ENCODE assay signal across 9 cellular contexts in genomic region chr1:23720256-23720995, GRCh38. TPM values are rescaled to one million over a fixed set of nuclear protein-coding genes. Genes with fewer than 3 reads are reported as not detected.
DNase-seq lines count a peak whose midpoint lies in the region; ATAC-seq and TF ChIP-seq lines count a peak whose summit lies in the region.
"Had no signal": no experiment of that assay in that cellular context is flagged by ENCODE, and none has a peak within 500 bp of the region (broad histone marks: within the 10 kb centered on the region; RNA-seq: fewer than 3 reads in every experiment).

No MANE protein-coding gene starts in this region.

- H3K4me1 ChIP-seq in CD4-positive, CD25-positive, alpha-beta regulatory T cell (ENCODE audit: control insufficient read depth, insufficient read depth, low read length, poor library complexity, severe bottlenecking) = peaks cover 3% of the 10 kb centered on the region

- peak in 1 of 3 donors; percentile 32 for DNase-seq in CD4-positive, CD25-positive, alpha-beta regulatory T cell
- DNase-seq in activated CD4-positive, alpha-beta memory T cell treated with anti-CD3 and anti-CD28 coated beads for 36 hours = peak; percentile 62
- no peak for DNase-seq in NCI-H2196 (lab: John Stamatoyannopoulos, UW; ENCODE audit: unreplicated experiment)
- DNase-seq in nucleus accumbens (lab: John Stamatoyannopoulos, UW) = no peak
- no peak for DNase-seq in osteocyte (ENCODE audit: extremely low spot score, unreplicated experiment)
- no peak for DNase-seq in COR-L47 (lab: John Stamatoyannopoulos, UW)
- DNase-seq: glutamatergic neuron had no signal

- no peaks in the 10 kb centered on the region for H3K27me3 ChIP-seq in CD4-positive, CD25-positive, alpha-beta regulatory T cell (ENCODE audit: control insufficient read depth, insufficient read depth, low read length)

- peaks cover 0 to 14% (median 6%) of the 10 kb centered on the region in 4 donors for H3K4me1 Mint-ChIP-seq in CD4-positive, CD25-positive, alpha-beta regulatory T cell
- peaks cover 24% of the 10 kb centered on the region for H3K4me1 Mint-ChIP-seq in activated CD4-positive, alpha-beta memory T cell treated with anti-CD3 and anti-CD28 coated beads for 36 hours (ENCODE audit: low read depth)
- H3K4me1 Mint-ChIP-seq in osteocyte (ENCODE audit: unreplicated experiment) = peaks cover 3% of the 10 kb centered on the region

- H3K4me3 ChIP-seq in CD4-positive, CD25-positive, alpha-beta regulatory T cell (ENCODE audit: low read depth, low read length) = no peak overlapping the region

- H3K4me3 Mint-ChIP-seq in CD4-positive, CD25-positive, alpha-beta regulatory T cell = peak overlapping the region in 1 of 4 donors; percentile 4
- H3K4me3 Mint-ChIP-seq in activated CD4-positive, alpha-beta memory T cell treated with anti-CD3 and anti-CD28 coated beads for 36 hours = peak overlapping the region; percentile 4
- H3K4me3 Mint-ChIP-seq in osteocyte (ENCODE audit: unreplicated experiment) = no peak overlapping the region

- POLR2A ChIA-PET in activated CD4-positive, alpha-beta memory T cell treated with anti-CD3 and anti-CD28 coated beads for 36 hours (lab: Charles Lee) = interaction anchor here (0.6 to 0.8 kb wide), 4 partner anchors 21 to 58 kb away, joined by 3 to 4 read pairs (median 3); partner anchors contain the start of genes ELOA and PITHD1

- peak; percentile 31 to 50 for ATAC-seq in CD4-positive, CD25-positive, alpha-beta regulatory T cell (ENCODE audit: low read depth in 2 of 2)
- ATAC-seq in GM18909 (IDR thresholded peaks at IDR 0.05; ENCODE audit: poor library complexity, unreplicated experiment) (peak; percentile 62), HG02938 (IDR thresholded peaks at IDR 0.05; ENCODE audit: unreplicated experiment) (peak; percentile 46)

- H3K27ac ChIP-seq in CD4-positive, CD25-positive, alpha-beta regulatory T cell (ENCODE audit: insufficient read depth, low read length, poor library complexity, severe bottlenecking) = no peak overlapping the region

- peak overlapping the region in 2 of 3 donors; percentile 70 to 79 for H3K27ac Mint-ChIP-seq in CD4-positive, CD25-positive, alpha-beta regulatory T cell
- H3K27ac Mint-ChIP-seq in activated CD4-positive, alpha-beta memory T cell treated with anti-CD3 and anti-CD28 coated beads for 36 hours = peak overlapping the region; percentile 62
- H3K27ac Mint-ChIP-seq in osteocyte (ENCODE audit: unreplicated experiment) = no peak overlapping the region

- H3K9me3 ChIP-seq in CD4-positive, CD25-positive, alpha-beta regulatory T cell (ENCODE audit: control insufficient read depth in 2 of 2, low read length in 2 of 2) = no peaks in the 10 kb centered on the region

- H3K9me3 Mint-ChIP-seq in CD4-positive, CD25-positive, alpha-beta regulatory T cell = no peaks in the 10 kb centered on the region
- no peaks in the 10 kb centered on the region for H3K9me3 Mint-ChIP-seq in activated CD4-positive, alpha-beta memory T cell treated with anti-CD3 and anti-CD28 coated beads for 36 hours
- no peaks in the 10 kb centered on the region for H3K9me3 Mint-ChIP-seq in osteocyte (ENCODE audit: unreplicated experiment)

- H3K27me3 Mint-ChIP-seq in CD4-positive, CD25-positive, alpha-beta regulatory T cell = no peaks in the 10 kb centered on the region
- no peaks in the 10 kb centered on the region for H3K27me3 Mint-ChIP-seq in activated CD4-positive, alpha-beta memory T cell treated with anti-CD3 and anti-CD28 coated beads for 36 hours
- no peaks in the 10 kb centered on the region for H3K27me3 Mint-ChIP-seq in osteocyte (ENCODE audit: unreplicated experiment)

- no peaks in the 10 kb centered on the region for H3K36me3 ChIP-seq in CD4-positive, CD25-positive, alpha-beta regulatory T cell (ENCODE audit: control insufficient read depth, insufficient read depth, low read length)

- TF ChIP-seq CTCF in osteocyte (IDR thresholded peaks at IDR 0.05) = no peak

- CTCF ChIA-PET in activated CD4-positive, alpha-beta memory T cell treated with anti-CD3 and anti-CD28 coated beads for 36 hours (lab: Charles Lee) = interaction anchor here (0.8 to 1.3 kb wide), 3 partner anchors 21 to 223 kb away, joined by 3 to 4 read pairs (median 3); no protein-coding TSS in a partner anchor

- intact Hi-C loops in activated CD4-positive, alpha-beta memory T cell treated with anti-CD3 and anti-CD28 coated beads for 36 hours (cut with micrococcal nuclease) = loop anchor here (2.0 kb wide), 1 partner anchor 22 kb away; the partner anchor contains the start of gene ELOA

- H3K36me3 Mint-ChIP-seq in CD4-positive, CD25-positive, alpha-beta regulatory T cell = peaks cover 4% of the 10 kb centered on the region
- H3K36me3 Mint-ChIP-seq in activated CD4-positive, alpha-beta memory T cell treated with anti-CD3 and anti-CD28 coated beads for 36 hours = no peaks in the 10 kb centered on the region
- H3K36me3 Mint-ChIP-seq in osteocyte (ENCODE audit: unreplicated experiment) = peaks cover 3% of the 10 kb centered on the region

RNA-seq across cellular contexts. Expression of gene ELOA, which starts 22.8 kb away (rescaled TPM):
- 42.0 TPM for total RNA-seq in CD4-positive, CD25-positive, alpha-beta regulatory T cell
- 10 to 100 TPM; 22.6 to 34.3 (median 29.0) TPM for polyA plus RNA-seq in CD4-positive, CD25-positive, alpha-beta regulatory T cell
- total RNA-seq in activated CD4-positive, alpha-beta memory T cell treated with anti-CD3 and anti-CD28 coated beads for 36 hours = 10 to 100 TPM; 28.1 to 30.4 TPM
- 41.4 and 47.0 TPM in 2 replicates for total RNA-seq in osteocyte

RNA-seq across cellular contexts. Expression of gene RPL11, which starts 28.8 kb away (rescaled TPM):
- 1,395 TPM for total RNA-seq in CD4-positive, CD25-positive, alpha-beta regulatory T cell
- 1,000 to 10,000 TPM; 1,256 to 1,673 (median 1,465) TPM for polyA plus RNA-seq in CD4-positive, CD25-positive, alpha-beta regulatory T cell
- 1,000 to 10,000 TPM; 1,338 to 1,385 TPM for total RNA-seq in activated CD4-positive, alpha-beta memory T cell treated with anti-CD3 and anti-CD28 coated beads for 36 hours
- total RNA-seq in osteocyte = 823 and 843 TPM in 2 replicates

RNA-seq across cellular contexts. Expression of gene PITHD1, which starts 57.8 kb away (rescaled TPM):
- total RNA-seq in CD4-positive, CD25-positive, alpha-beta regulatory T cell = 85.8 TPM
- 10 to 100 TPM; 72.6 to 98.9 (median 78.1) TPM for polyA plus RNA-seq in CD4-positive, CD25-positive, alpha-beta regulatory T cell
- total RNA-seq in activated CD4-positive, alpha-beta memory T cell treated with anti-CD3 and anti-CD28 coated beads for 36 hours = 10 to 100 TPM; 67.2 to 69.0 TPM
- total RNA-seq in osteocyte = 42.4 and 44.3 TPM in 2 replicates
